ENCODE assay signal across 20 cellular contexts in genomic region chr1:23607944-23608343, GRCh38. TPM values are rescaled to one million over a fixed set of nuclear protein-coding genes. Genes with fewer than 3 reads are reported as not detected.
A peak's percentile ranks its signal among the peaks of the same experiment; 100 is the strongest.
DNase-seq lines count a peak whose midpoint lies in the region; ATAC-seq, FAIRE-seq and TF ChIP-seq lines count a peak whose summit lies in the region.
"Had no signal": no experiment of that assay in that cellular context is flagged by ENCODE, and none has a peak within 500 bp of the region (broad histone marks: within the 10 kb centered on the region; RNA-seq: fewer than 3 reads in every experiment).

No MANE protein-coding gene starts in this region.

- ATAC-seq in activated naive CD8-positive, alpha-beta T cell treated with anti-CD3 and anti-CD28 coated beads, Interleukin-2, amount 50 U/mL, for 24 hours = no peak
- ATAC-seq in HG03469 (IDR thresholded peaks at IDR 0.05; ENCODE audit: unreplicated experiment) = no peak
- ATAC-seq: HepG2, PC-3 had no signal

- no peak overlapping the region for H3K27ac ChIP-seq in H1 (ENCODE audit: low read depth, low read length)
- H3K27ac ChIP-seq: C4-2B, GM23248, SJCRH30 had no signal

- H3K23ac ChIP-seq in H1 (ENCODE audit: insufficient read length) = no peak overlapping the region

- no peaks in the 10 kb centered on the region for H3K36me3 Mint-ChIP-seq in activated naive CD8-positive, alpha-beta T cell
- H3K36me3 Mint-ChIP-seq in activated naive CD8-positive, alpha-beta T cell treated with anti-CD3 and anti-CD28 coated beads, Interleukin-2, amount 50 U/mL, for 24 hours (ENCODE audit: low read depth) = no peaks in the 10 kb centered on the region

- peak overlapping the region; percentile 94; the same call in 1 of the 2 replicates for H2BK15ac ChIP-seq in H1 (ENCODE audit: low read length)

- no peak overlapping the region for H3K4me3 ChIP-seq in H1 (ENCODE audit: extremely low read depth in 1 of 4, insufficient read depth in 2 of 4, low read depth in 3 of 4, low read length in 4 of 4)
- H3K4me3 ChIP-seq: GM23248, SJCRH30 had no signal

- no peak overlapping the region for H2BK12ac ChIP-seq in H1 (ENCODE audit: low read depth, low read length)

- no peak overlapping the region for H4K8ac ChIP-seq in H1 (ENCODE audit: extremely low read depth, insufficient read depth, low read length)

- peaks cover 0 to 6% (median under 1%) of the 10 kb centered on the region in 4 experiments; a peak in 5 of 7 replicates for H3K4me1 ChIP-seq in H1 (replicated peaks in 1 of 4; ENCODE audit: control insufficient read depth in 3 of 4, insufficient read depth in 4 of 4, low read length in 3 of 4)
- H3K4me1 ChIP-seq: SJCRH30 had no signal

- peak overlapping the region; percentile 78 for H3K27ac Mint-ChIP-seq in activated naive CD8-positive, alpha-beta T cell
- H3K27ac Mint-ChIP-seq in activated naive CD8-positive, alpha-beta T cell treated with anti-CD3 and anti-CD28 coated beads, Interleukin-2, amount 50 U/mL, for 24 hours = no peak overlapping the region

- TF ChIP-seq CTCF in H1 (IDR thresholded peaks at IDR 0.05; ENCODE audit: control extremely low read depth in 1 of 3, insufficient read depth in 1 of 3, low read depth in 1 of 3, low read length in 3 of 3) = no peak

- no peaks in the 10 kb centered on the region for H3K36me3 ChIP-seq in H1 (ENCODE audit: control insufficient read depth in 2 of 4, insufficient read depth in 4 of 4, low read length in 3 of 4)
- H3K36me3 ChIP-seq: SJCRH30 had no signal

- no peaks in the 10 kb centered on the region for H4K20me1 ChIP-seq in H1 (replicated peaks in 1 of 2; ENCODE audit: control insufficient read depth in 1 of 2, insufficient read depth in 2 of 2, low read length in 2 of 2)

- no peak overlapping the region for H3K4me2 ChIP-seq in H1 (ENCODE audit: insufficient read depth in 1 of 2, low read depth in 2 of 2, low read length in 2 of 2)

- H3K9me3 Mint-ChIP-seq in activated naive CD8-positive, alpha-beta T cell (ENCODE audit: low read depth) = no peaks in the 10 kb centered on the region
- H3K9me3 Mint-ChIP-seq in activated naive CD8-positive, alpha-beta T cell treated with anti-CD3 and anti-CD28 coated beads, Interleukin-2, amount 50 U/mL, for 24 hours = no peaks in the 10 kb centered on the region

- POLR2A ChIA-PET in H1 (lab: Charles Lee; ENCODE audit: partially characterized antibody) = interaction anchor here (1.0 to 26.0 kb wide), 4 partner anchors 9 to 46 kb away, joined by 4 to 547 read pairs (median 6); partner anchors contain the start of gene ID3

- no peak for TF ChIP-seq RAD21 in H1 (IDR thresholded peaks at IDR 0.05 in 1 of 2, conservative IDR thresholded peaks at IDR 0.05 in 1 of 2; ENCODE audit: low read depth in 2 of 2, low read length in 2 of 2)

- no peak overlapping the region for H3K18ac ChIP-seq in H1 (ENCODE audit: extremely low read depth, low read length)

- TF ChIP-seq EP300 in H1 (IDR thresholded peaks at IDR 0.05; ENCODE audit: borderline replicate concordance in 1 of 2, low read depth in 2 of 2, low read length in 2 of 2) = no peak

- H2AK5ac ChIP-seq in H1 (ENCODE audit: low read depth, low read length) = no peak overlapping the region

- H3K4ac ChIP-seq in H1 (replicated peaks; ENCODE audit: insufficient read length, low read depth, low read length) = no peak overlapping the region

- H2BK120ac ChIP-seq in H1 (replicated peaks; ENCODE audit: low read depth, low read length) = no peak overlapping the region

- H3K14ac ChIP-seq in H1 (ENCODE audit: insufficient read length) = no peak overlapping the region

- no peak overlapping the region for H4K91ac ChIP-seq in H1 (replicated peaks; ENCODE audit: insufficient read length, low read length)

- no peak for DNase-seq in activated naive CD8-positive, alpha-beta T cell treated with anti-CD3 and anti-CD28 coated beads, Interleukin-2, amount 50 U/mL, for 24 hours
- DNase-seq in NCI-H69 (lab: John Stamatoyannopoulos, UW) (peak; percentile 36), H1 (ENCODE audit: low read depth in 1 of 2, low spot score in 2 of 2) (no peak), SW480 (ENCODE audit: low spot score) (no peak), ecto neural progenitor cell (ENCODE audit: low spot score) (no peak)
- DNase-seq: Calu3, DMS79 treated with DMSO at 0.1 percent for 48 hours, GM23248, Kasumi-1, MM.1S, NCI-H1092 treated with DMSO at 0.1 percent for 48 hours, NCI-H2107, NCI-H526 treated with DMSO at 0.1 percent for 48 hours, PC-3, SJCRH30 had no signal

- H3K56ac ChIP-seq in H1 (replicated peaks; ENCODE audit: insufficient read length, low read depth, low read length) = no peak overlapping the region

- H2BK5ac ChIP-seq in H1 (ENCODE audit: low read depth, low read length) = 0 out of 2 replicates have a peak overlapping the region, but pooled peaks have one; percentile 45

- no peaks in the 10 kb centered on the region for H3K79me2 ChIP-seq in H1 (ENCODE audit: control insufficient read depth in 1 of 2, insufficient read depth in 2 of 2, low read length in 2 of 2)

- CTCF ChIA-PET in H1 (lab: Charles Lee; ENCODE audit: partially characterized antibody) = interaction anchor here (0.6 to 1.8 kb wide), 6 partner anchors 12 to 49 kb away, joined by 3 to 4 read pairs (median 4); no protein-coding TSS in a partner anchor

- no peak overlapping the region for H4K5ac ChIP-seq in H1 (ENCODE audit: insufficient read length, low read depth, low read length)

- no peaks in the 10 kb centered on the region for H3K27me3 Mint-ChIP-seq in activated naive CD8-positive, alpha-beta T cell
- no peaks in the 10 kb centered on the region for H3K27me3 Mint-ChIP-seq in activated naive CD8-positive, alpha-beta T cell treated with anti-CD3 and anti-CD28 coated beads, Interleukin-2, amount 50 U/mL, for 24 hours

- 94% methylated on average over 4 of the region's 4 CpGs; no CpG with 5 or more reads in 1 of the 2 experiments for WGBS in H1 (ENCODE audit: extremely low coverage in 1 of 2, insufficient coverage in 1 of 2, insufficient read length in 1 of 2, insufficient replicate concordance in 2 of 2, low coverage in 1 of 2, low lambda C conversion rate in 2 of 2, missing lambda C conversion rate in 1 of 2), 2 experiments

- H3K9ac ChIP-seq in H1 (replicated peaks in 1 of 4; ENCODE audit: extremely low read depth in 1 of 4, low read depth in 3 of 4, low read length in 3 of 4) = no peak overlapping the region
- H3K9ac ChIP-seq: GM23248 had no signal

- H3K23me2 ChIP-seq in H1 (ENCODE audit: low read depth, low read length) = no peaks in the 10 kb centered on the region

- H3K4me3 Mint-ChIP-seq in activated naive CD8-positive, alpha-beta T cell = no peak overlapping the region
- no peak overlapping the region for H3K4me3 Mint-ChIP-seq in activated naive CD8-positive, alpha-beta T cell treated with anti-CD3 and anti-CD28 coated beads, Interleukin-2, amount 50 U/mL, for 24 hours

- no peaks in the 10 kb centered on the region for H3K9me3 ChIP-seq in H1 (ENCODE audit: insufficient read depth in 2 of 2, low read depth in 1 of 2, low read length in 1 of 2)
- H3K9me3 ChIP-seq: SJCRH30 had no signal

- 0 out of 2 replicates have a peak overlapping the region, but pooled peaks have one; percentile 7 for H2BK20ac ChIP-seq in H1 (ENCODE audit: low read length)

- FAIRE-seq in H1 (lab: Jason Lieb, UNC) = no peak
- FAIRE-seq: A204.1, HepG2 had no signal

- H3K4me1 Mint-ChIP-seq in activated naive CD8-positive, alpha-beta T cell (ENCODE audit: low read depth) = peaks cover 69% of the 10 kb centered on the region
- peaks cover 44% of the 10 kb centered on the region for H3K4me1 Mint-ChIP-seq in activated naive CD8-positive, alpha-beta T cell treated with anti-CD3 and anti-CD28 coated beads, Interleukin-2, amount 50 U/mL, for 24 hours

- H3K79me1 ChIP-seq in H1 (ENCODE audit: low read depth, low read length) = no peaks in the 10 kb centered on the region

- no peak overlapping the region for H2AFZ ChIP-seq in H1 (ENCODE audit: low read length)
- H2AFZ ChIP-seq: GM23248 had no signal

- no peak for TF ChIP-seq POLR2A in H1 (IDR thresholded peaks at IDR 0.05; ENCODE audit: control extremely low read depth in 1 of 2, low read depth in 2 of 2, low read length in 2 of 2)

- H3K27me3 ChIP-seq in H1 (replicated peaks in 1 of 4; ENCODE audit: control insufficient read depth in 3 of 4, extremely low read depth in 1 of 4, insufficient read depth in 3 of 4, low read length in 3 of 4) = no peaks in the 10 kb centered on the region
- H3K27me3 ChIP-seq: SJCRH30 had no signal

TF ChIP-seq in H1, 55 proteins besides CTCF, POLR2A, EP300 and RAD21:
- no peak for TF ChIP-seq NRF1 (IDR thresholded peaks at IDR 0.05; ENCODE audit: low read depth, low read length)
- TF ChIP-seq, protein P1, sequence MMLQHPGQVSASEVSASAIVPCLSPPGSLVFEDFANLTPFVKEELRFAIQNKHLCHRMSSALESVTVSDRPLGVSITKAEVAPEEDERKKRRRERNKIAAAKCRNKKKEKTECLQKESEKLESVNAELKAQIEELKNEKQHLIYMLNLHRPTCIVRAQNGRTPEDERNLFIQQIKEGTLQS (IDR thresholded peaks at IDR 0.05; ENCODE audit: insufficient read depth, low read depth, low read length) = no peak
- no peak for TF ChIP-seq E2F6 (IDR thresholded peaks at IDR 0.05)

RNA-seq across cellular contexts. Expression of gene ID3, which starts 48.6 kb away (rescaled TPM):
- 240 and 252 TPM in 2 replicates for total RNA-seq in H1 (2021; fragmentation: NEBNext Ultra II Directional; extraction: Animal tissue kit (Norgen Biotek cat#: 25700))
- 304 and 490 TPM in 2 replicates for polyA plus RNA-seq in H1 (2011; rRNA removed)
- polyA plus RNA-seq in H1 (2011; cell fraction: cytosol; rRNA removed) = 310 TPM
- polyA plus RNA-seq in H1 (2011; cell fraction: nucleus; rRNA removed) = 192 TPM
- polyA plus RNA-seq in H1 (2012, experiment 1 of 2) = 135 to 194 TPM (median 157 TPM) in 4 replicates
- 300 TPM for polyA plus RNA-seq in H1 (2012, experiment 2 of 2)
- polyA plus RNA-seq in H1 (2013, experiment 1 of 2) = 260 TPM
- 250 TPM for polyA plus RNA-seq in H1 (2013, experiment 2 of 2)
- 30.4 and 61.8 TPM in 2 replicates for polyA minus RNA-seq in H1 (2011; rRNA and poly(A)+ RNA removed)
- 97.4 TPM for polyA minus RNA-seq in H1 (2011; cell fraction: cytosol; rRNA and poly(A)+ RNA removed)
- 104 TPM for polyA minus RNA-seq in H1 (2011; cell fraction: nucleus; rRNA and poly(A)+ RNA removed)
